8 cellular contexts compared by ENCODE assay signal in the genomic region with DNA sequence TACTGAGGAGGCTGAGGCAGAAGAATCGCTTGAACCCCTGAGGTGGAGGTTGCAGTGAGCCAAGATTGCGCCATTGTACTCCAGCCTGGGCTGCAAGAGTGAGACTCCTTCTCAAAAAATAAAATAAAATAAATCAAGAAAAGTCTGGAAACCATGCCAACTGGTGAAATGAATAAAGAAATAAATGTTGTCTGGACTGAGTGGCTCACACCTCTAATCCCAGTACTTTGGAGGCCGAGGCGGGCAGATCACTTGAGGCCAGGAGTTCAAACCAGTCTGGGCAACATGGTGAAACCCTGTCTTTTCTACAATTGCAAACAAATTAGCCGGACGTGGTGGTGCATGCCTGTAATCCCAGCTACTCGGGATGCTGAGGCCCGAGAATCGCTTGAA. TPM values are rescaled to one million over a fixed set of nuclear protein-coding genes. Genes with fewer than 3 reads are reported as not detected.
A peak's percentile ranks its signal among the peaks of the same experiment; 100 is the strongest.
DNase-seq lines count a peak whose midpoint lies in the region; ATAC-seq and TF ChIP-seq lines count a peak whose summit lies in the region.

No MANE protein-coding gene starts in this region.

- no peak overlapping the region for H2BK5ac ChIP-seq in mesendoderm (ENCODE audit: low read length)

- no peak overlapping the region for H2AK5ac ChIP-seq in mesendoderm (ENCODE audit: low read length)

- H3K36me3 ChIP-seq in KMS-11 (ENCODE audit: insufficient read depth) (no peaks in the 10 kb centered on the region), mesendoderm (ENCODE audit: control insufficient read depth, insufficient read depth, low read length) (no peaks in the 10 kb centered on the region), tibial nerve (no peaks in the 10 kb centered on the region)

- H3K4ac ChIP-seq in mesendoderm (ENCODE audit: low read depth, low read length), result peak overlapping the region; percentile 28

- H3K79me2 ChIP-seq in KMS-11 (ENCODE audit: insufficient read depth, low read depth) (no peaks in the 10 kb centered on the region), mesendoderm (ENCODE audit: control insufficient read depth, insufficient read depth, low read length) (no peaks in the 10 kb centered on the region)

- H2AFZ ChIP-seq in KMS-11 (ENCODE audit: low read depth), result peak overlapping the region; percentile 73

- H3K27ac ChIP-seq in KMS-11, result peak overlapping the region; percentile 94
- H3K27ac ChIP-seq in mesendoderm (ENCODE audit: low read depth, low read length), result no peak overlapping the region
- H3K27ac ChIP-seq in tibial nerve, result peak overlapping the region; percentile 89 to 99 (median 96)

- no peaks in the 10 kb centered on the region for H4K20me1 ChIP-seq in KMS-11 (ENCODE audit: insufficient read depth)

- H4K8ac ChIP-seq in mesendoderm (ENCODE audit: low read depth, low read length), result no peak overlapping the region

- peak overlapping the region; percentile 82 for H3K56ac ChIP-seq in mesendoderm (ENCODE audit: low read length)

- no peak for TF ChIP-seq POLR2A in tibial nerve (IDR thresholded peaks at IDR 0.05)

- TF ChIP-seq EP300 in tibial nerve (IDR thresholded peaks at IDR 0.05), result no peak

- peak overlapping the region; percentile 99 for H3K18ac ChIP-seq in mesendoderm (ENCODE audit: low read length)

- no peak overlapping the region for H2BK15ac ChIP-seq in mesendoderm (replicated peaks; ENCODE audit: low read depth)

- TF ChIP-seq CTCF in AG09309 (IDR thresholded peaks at IDR 0.05; ENCODE audit: control insufficient read depth, insufficient read depth, low read depth, low read length, missing control alignments), result no peak
- TF ChIP-seq CTCF in KMS-11 (conservative IDR thresholded peaks at IDR 0.05; ENCODE audit: low read depth, low read length), result no peak
- TF ChIP-seq CTCF in cardiac fibroblast (IDR thresholded peaks at IDR 0.05; ENCODE audit: low read depth, low read length), result no peak
- no peak for TF ChIP-seq CTCF in tibial nerve (IDR thresholded peaks at IDR 0.05)

- no peak for ATAC-seq in HG03280 (IDR thresholded peaks at IDR 0.05; ENCODE audit: unreplicated experiment)
- ATAC-seq in GM18907 (IDR thresholded peaks at IDR 0.05; ENCODE audit: unreplicated experiment), result no peak

- H3K4me2 ChIP-seq in KMS-11 (peak overlapping the region; percentile 83), mesendoderm (ENCODE audit: low read length) (no peak overlapping the region)

- H3K9ac ChIP-seq in KMS-11 (peak overlapping the region; percentile 97), mesendoderm (ENCODE audit: low read length) (no peak overlapping the region)

- no peak for DNase-seq in AG09309 (ENCODE audit: low read depth)
- peak; percentile 11 to 23 for DNase-seq in cardiac fibroblast (ENCODE audit: low read depth in 2 of 2)
- DNase-seq in mesendoderm, result peak; percentile 36
- no peak for DNase-seq in tibial nerve (ENCODE audit: low spot score in 2 of 2)
- DNase-seq in cerebellar nuclear complex (lab: John Stamatoyannopoulos, UW), result no peak

- no peak overlapping the region for H3K23ac ChIP-seq in mesendoderm (ENCODE audit: low read length)

- H3K4me3 ChIP-seq in AG09309 (ENCODE audit: control insufficient read depth, low read depth, low read length) (peak overlapping the region; percentile 77), KMS-11 (IDR thresholded peaks at IDR 0.05; ENCODE audit: insufficient read depth, low read depth, low read length) (no peak overlapping the region), cardiac fibroblast (replicated peaks in 1 of 2; ENCODE audit: low read depth in 2 of 2, low read length in 2 of 2) (peak overlapping the region; percentile 54 to 59), mesendoderm (ENCODE audit: low read length) (no peak overlapping the region), tibial nerve (peak overlapping the region; percentile 77 to 91 (median 88))

- WGBS in mesendoderm (ENCODE audit: extremely low coverage, insufficient coverage, low lambda C conversion rate), result no CpG with 5 or more reads among the region's 9 CpGs
- 80 to 87% methylated on average over 9 of the region's 9 CpGs for WGBS in tibial nerve, 2 donors

- no peak overlapping the region for H2BK120ac ChIP-seq in mesendoderm (ENCODE audit: low read depth, low read length)

- H3K27me3 ChIP-seq in KMS-11 (ENCODE audit: insufficient read depth, low read depth) (no peaks in the 10 kb centered on the region), mesendoderm (ENCODE audit: insufficient read depth, low read length, poor library complexity) (no peaks in the 10 kb centered on the region), tibial nerve (no peaks in the 10 kb centered on the region)

- H3K9me3 ChIP-seq in tibial nerve, result no peaks in the 10 kb centered on the region

- no peaks in the 10 kb centered on the region for H3K79me1 ChIP-seq in mesendoderm (ENCODE audit: low read length)

- no peak overlapping the region for H4K5ac ChIP-seq in mesendoderm (ENCODE audit: low read length)

- H3K4me1 ChIP-seq in KMS-11 (ENCODE audit: low read depth, poor library complexity, severe bottlenecking), result peaks cover 6% of the 10 kb centered on the region
- H3K4me1 ChIP-seq in mesendoderm (ENCODE audit: control insufficient read depth, low read depth, low read length), result no peaks in the 10 kb centered on the region
- H3K4me1 ChIP-seq in tibial nerve, result peaks cover 0 to 5% (median 2%) of the 10 kb centered on the region in 4 donors

RNA-seq across cellular contexts. Expression of a gene that starts 0.7 kb away (rescaled TPM):
- 2.3 TPM for polyA plus RNA-seq in mesendoderm (2013, experiment 1 of 2)
- polyA plus RNA-seq in mesendoderm (2013, experiment 2 of 2), result 2.5 TPM
- 10 to 100 TPM in 2 of 4 donors, 1 to 10 TPM in 2; 7.0 to 20.5 (median 10.4) TPM for total RNA-seq in tibial nerve

Comparison
In these comparisons a context has a peak if more than half of its experiments do, and no peak if none do; other contexts are left out.
1. DNase-seq: peak in cardiac fibroblast (2 of 2) and mesendoderm (single experiment); none in AG09309 (single experiment), tibial nerve (0 of 2) and cerebellar nuclear complex (0 of 2).
2. H3K4me3 ChIP-seq: peak in AG09309 (single experiment), cardiac fibroblast (2 of 2) and tibial nerve (4 of 4); none in KMS-11 (single experiment) and mesendoderm (single experiment).